In the genomic region with DNA sequence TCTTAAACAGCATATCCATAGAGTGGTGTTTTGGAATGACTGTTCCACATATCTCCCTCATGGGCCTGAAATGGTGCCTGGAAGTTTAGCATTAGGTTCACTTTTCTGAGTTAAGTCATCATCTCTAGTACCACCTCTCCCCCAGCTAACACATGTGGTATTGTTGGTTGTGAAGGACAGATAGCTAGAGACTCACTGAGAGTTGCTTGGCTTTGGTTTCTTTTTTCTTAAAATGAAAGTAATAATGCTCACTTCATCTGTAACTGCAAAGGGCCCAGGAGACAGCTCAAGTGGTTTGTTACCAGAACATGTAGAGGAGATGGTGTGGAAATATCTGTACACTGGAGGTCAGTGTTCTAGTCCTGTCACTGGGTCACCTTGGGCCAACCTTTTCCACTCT, we compare ENCODE assay signal across 21 cellular contexts.
DNase-seq lines count a peak whose midpoint lies in the region; ATAC-seq and TF ChIP-seq lines count a peak whose summit lies in the region.
"Had no signal": no experiment of that assay in that cellular context is flagged by ENCODE, and none has a peak within 500 bp of the region (broad histone marks: within the 10 kb centered on the region; RNA-seq: fewer than 3 reads in every experiment).

No MANE protein-coding gene starts in this region.

- H3K27me3 Mint-ChIP-seq in immature natural killer cell (ENCODE audit: low read depth in 3 of 3), result peaks cover 0 to 5% (median 3%) of the 10 kb centered on the region in 3 donors
- H3K27me3 Mint-ChIP-seq: CD4-positive, alpha-beta T cell had no signal

- TF ChIP-seq CTCF in left ventricle myocardium inferior (IDR thresholded peaks at IDR 0.05; ENCODE audit: borderline replicate concordance) (no peak), heart left ventricle (IDR thresholded peaks at IDR 0.05) (no peak)

- intact Hi-C loops in left ventricle myocardium inferior (cut with micrococcal nuclease), result no loop called here
- intact Hi-C loops in heart left ventricle (cut with DNase I), result loop anchor here in 2 of 10 donors (2.0 to 10.0 kb wide), 3 partner anchors 85 to 303 kb away; no protein-coding TSS in a partner anchor

- no peaks in the 10 kb centered on the region for H3K36me3 Mint-ChIP-seq in immature natural killer cell

- ATAC-seq in heart left ventricle (no peak), GM18909 (IDR thresholded peaks at IDR 0.05; ENCODE audit: poor library complexity, unreplicated experiment) (peak; percentile 53), HG03097 (IDR thresholded peaks at IDR 0.05; ENCODE audit: low FRiP score, unreplicated experiment) (peak; percentile 53), GM18502 (IDR thresholded peaks at IDR 0.05; ENCODE audit: poor library complexity, unreplicated experiment) (no peak)
- ATAC-seq: GM23338 had no signal

- H3K4me1 ChIP-seq in left ventricle myocardium inferior, result peaks cover 7% of the 10 kb centered on the region
- peaks cover 0 to 4% (median 0%) of the 10 kb centered on the region in 12 donors for H3K4me1 ChIP-seq in heart left ventricle
- H3K4me1 ChIP-seq: Caco-2 had no signal

- H3K4me1 Mint-ChIP-seq in immature natural killer cell, result peaks cover 6 to 8% of the 10 kb centered on the region in 2 donors
- H3K4me1 Mint-ChIP-seq: B cell had no signal

- H3K4me3 ChIP-seq in left ventricle myocardium inferior (no peak overlapping the region), heart left ventricle (no peak overlapping the region)
- H3K4me3 ChIP-seq: GM23338, PC-9 had no signal

- H3K36me3 ChIP-seq in left ventricle myocardium inferior (no peaks in the 10 kb centered on the region), heart left ventricle (no peaks in the 10 kb centered on the region)

- DNase-seq in left ventricle myocardium inferior (no peak), heart left ventricle (no peak), immature natural killer cell (peak in 2 of 3 donors; percentile 5 to 12), NCI-H2227 (lab: John Stamatoyannopoulos, UW; ENCODE audit: unreplicated experiment) (no peak), NCI-H146 (lab: John Stamatoyannopoulos, UW) (no peak)
- DNase-seq: 8988T; Caco-2; CD4-positive, alpha-beta T cell; IMR-90; NCI-H1417; NCI-H1930; NCI-H345; NCI-H524 treated with DMSO at 0.1 percent for 48 hours; PC-9; SIG-M5 had no signal

- H3K9me3 ChIP-seq in left ventricle myocardium inferior (replicated peaks) (no peaks in the 10 kb centered on the region), heart left ventricle (peaks cover 0 to 4% (median 0%) of the 10 kb centered on the region in 12 donors)
- H3K9me3 ChIP-seq: Caco-2 had no signal

- no peak overlapping the region for H3K4me3 Mint-ChIP-seq in immature natural killer cell
- H3K4me3 Mint-ChIP-seq: B cell; CD4-positive, alpha-beta T cell; GM23338 had no signal

- H3K27me3 ChIP-seq in left ventricle myocardium inferior (ENCODE audit: low read depth) (no peaks in the 10 kb centered on the region), heart left ventricle (peaks cover 0 to 6% (median 0%) of the 10 kb centered on the region in 9 donors)

- H3K9me3 Mint-ChIP-seq in immature natural killer cell, result no peaks in the 10 kb centered on the region
- H3K9me3 Mint-ChIP-seq: CD4-positive, alpha-beta T cell; GM23338 had no signal

- H3K27ac Mint-ChIP-seq in immature natural killer cell, result peak overlapping the region in 1 of 6 donors; percentile 49
- H3K27ac Mint-ChIP-seq: B cell; CD4-positive, alpha-beta T cell; GM23338 had no signal

- TF ChIP-seq POLR2A in heart left ventricle (IDR thresholded peaks at IDR 0.05), result no peak

- H3K27ac ChIP-seq in left ventricle myocardium inferior (replicated peaks) (peak overlapping the region; percentile 19), heart left ventricle (no peak overlapping the region)
- H3K27ac ChIP-seq: PC-9, RWPE1 had no signal

Comparison
In these comparisons a context has a peak if more than half of its experiments do, and no peak if none do; other contexts are left out.
1. DNase-seq: peak in immature natural killer cell (2 of 3); none in left ventricle myocardium inferior (single experiment), heart left ventricle (0 of 5), NCI-H2227 (single experiment) and NCI-H146 (single experiment).
2. ATAC-seq: peak in GM18909 (single experiment) and HG03097 (single experiment); none in heart left ventricle (0 of 4) and GM18502 (single experiment).